In genomic region chr1:150695561-150695960, GRCh38 we compare ENCODE assay signal across 2 cellular contexts.
TF ChIP-seq lines count a peak whose summit lies in the region.

No MANE protein-coding gene starts in this region.

TF ChIP-seq in A549, 52 proteins besides CTCF, POLR2A, EP300 and RAD21 (continued from another document):
- TF ChIP-seq ELK1 (IDR thresholded peaks at IDR 0.05; ENCODE audit: low read depth, low read length) (no peak), MYC (IDR thresholded peaks at IDR 0.05; ENCODE audit: borderline replicate concordance, low read length) (no peak), CBX8 (IDR thresholded peaks at IDR 0.05) (no peak)

TF ChIP-seq in GM23338, 12 proteins besides CTCF, POLR2A, EP300 and RAD21 (continued from another document):
- TF ChIP-seq, protein P1, sequence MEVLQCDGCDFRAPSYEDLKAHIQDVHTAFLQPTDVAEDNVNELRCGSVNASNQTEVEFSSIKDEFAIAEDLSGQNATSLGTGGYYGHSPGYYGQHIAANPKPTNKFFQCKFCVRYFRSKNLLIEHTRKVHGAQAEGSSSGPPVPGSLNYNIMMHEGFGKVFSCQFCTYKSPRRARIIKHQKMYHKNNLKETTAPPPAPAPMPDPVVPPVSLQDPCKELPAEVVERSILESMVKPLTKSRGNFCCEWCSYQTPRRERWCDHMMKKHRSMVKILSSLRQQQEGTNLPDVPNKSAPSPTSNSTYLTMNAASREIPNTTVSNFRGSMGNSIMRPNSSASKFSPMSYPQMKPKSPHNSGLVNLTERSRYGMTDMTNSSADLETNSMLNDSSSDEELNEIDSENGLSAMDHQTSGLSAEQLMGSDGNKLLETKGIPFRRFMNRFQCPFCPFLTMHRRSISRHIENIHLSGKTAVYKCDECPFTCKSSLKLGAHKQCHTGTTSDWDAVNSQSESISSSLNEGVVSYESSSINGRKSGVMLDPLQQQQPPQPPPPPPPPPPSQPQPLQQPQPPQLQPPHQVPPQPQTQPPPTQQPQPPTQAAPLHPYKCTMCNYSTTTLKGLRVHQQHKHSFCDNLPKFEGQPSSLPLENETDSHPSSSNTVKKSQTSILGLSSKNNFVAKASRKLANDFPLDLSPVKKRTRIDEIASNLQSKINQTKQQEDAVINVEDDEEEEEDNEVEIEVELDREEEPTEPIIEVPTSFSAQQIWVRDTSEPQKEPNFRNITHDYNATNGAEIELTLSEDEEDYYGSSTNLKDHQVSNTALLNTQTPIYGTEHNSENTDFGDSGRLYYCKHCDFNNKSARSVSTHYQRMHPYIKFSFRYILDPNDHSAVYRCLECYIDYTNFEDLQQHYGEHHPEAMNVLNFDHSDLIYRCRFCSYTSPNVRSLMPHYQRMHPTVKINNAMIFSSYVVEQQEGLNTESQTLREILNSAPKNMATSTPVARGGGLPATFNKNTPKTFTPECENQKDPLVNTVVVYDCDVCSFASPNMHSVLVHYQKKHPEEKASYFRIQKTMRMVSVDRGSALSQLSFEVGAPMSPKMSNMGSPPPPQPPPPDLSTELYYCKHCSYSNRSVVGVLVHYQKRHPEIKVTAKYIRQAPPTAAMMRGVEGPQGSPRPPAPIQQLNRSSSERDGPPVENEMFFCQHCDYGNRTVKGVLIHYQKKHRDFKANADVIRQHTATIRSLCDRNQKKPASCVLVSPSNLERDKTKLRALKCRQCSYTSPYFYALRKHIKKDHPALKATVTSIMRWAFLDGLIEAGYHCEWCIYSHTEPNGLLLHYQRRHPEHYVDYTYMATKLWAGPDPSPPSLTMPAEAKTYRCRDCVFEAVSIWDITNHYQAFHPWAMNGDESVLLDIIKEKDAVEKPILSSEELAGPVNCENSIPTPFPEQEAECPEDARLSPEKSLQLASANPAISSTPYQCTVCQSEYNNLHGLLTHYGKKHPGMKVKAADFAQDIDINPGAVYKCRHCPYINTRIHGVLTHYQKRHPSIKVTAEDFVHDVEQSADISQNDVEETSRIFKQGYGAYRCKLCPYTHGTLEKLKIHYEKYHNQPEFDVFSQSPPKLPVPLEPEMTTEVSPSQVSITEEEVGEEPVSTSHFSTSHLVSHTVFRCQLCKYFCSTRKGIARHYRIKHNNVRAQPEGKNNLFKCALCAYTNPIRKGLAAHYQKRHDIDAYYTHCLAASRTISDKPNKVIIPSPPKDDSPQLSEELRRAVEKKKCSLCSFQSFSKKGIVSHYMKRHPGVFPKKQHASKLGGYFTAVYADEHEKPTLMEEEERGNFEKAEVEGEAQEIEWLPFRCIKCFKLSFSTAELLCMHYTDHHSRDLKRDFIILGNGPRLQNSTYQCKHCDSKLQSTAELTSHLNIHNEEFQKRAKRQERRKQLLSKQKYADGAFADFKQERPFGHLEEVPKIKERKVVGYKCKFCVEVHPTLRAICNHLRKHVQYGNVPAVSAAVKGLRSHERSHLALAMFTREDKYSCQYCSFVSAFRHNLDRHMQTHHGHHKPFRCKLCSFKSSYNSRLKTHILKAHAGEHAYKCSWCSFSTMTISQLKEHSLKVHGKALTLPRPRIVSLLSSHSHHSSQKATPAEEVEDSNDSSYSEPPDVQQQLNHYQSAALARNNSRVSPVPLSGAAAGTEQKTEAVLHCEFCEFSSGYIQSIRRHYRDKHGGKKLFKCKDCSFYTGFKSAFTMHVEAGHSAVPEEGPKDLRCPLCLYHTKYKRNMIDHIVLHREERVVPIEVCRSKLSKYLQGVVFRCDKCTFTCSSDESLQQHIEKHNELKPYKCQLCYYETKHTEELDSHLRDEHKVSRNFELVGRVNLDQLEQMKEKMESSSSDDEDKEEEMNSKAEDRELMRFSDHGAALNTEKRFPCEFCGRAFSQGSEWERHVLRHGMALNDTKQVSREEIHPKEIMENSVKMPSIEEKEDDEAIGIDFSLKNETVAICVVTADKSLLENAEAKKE (CRISPR knock-in tag; IDR thresholded peaks at IDR 0.05) = no peak
- TF ChIP-seq JUNB (IDR thresholded peaks at IDR 0.05; ENCODE audit: unreplicated experiment) = no peak
- no peak for TF ChIP-seq ZNF331 (CRISPR knock-in tag; IDR thresholded peaks at IDR 0.05; ENCODE audit: low read depth)
- no peak for TF ChIP-seq ZNF114 (CRISPR knock-in tag; IDR thresholded peaks at IDR 0.05)
- TF ChIP-seq CREB1 (CRISPR knock-in tag; IDR thresholded peaks at IDR 0.05; ENCODE audit: low read depth) = no peak
- no peak for TF ChIP-seq EZH2 (IDR thresholded peaks at IDR 0.05; ENCODE audit: low read depth, unreplicated experiment)
- no peak for TF ChIP-seq EZH2phosphoT487 (IDR thresholded peaks at IDR 0.05; ENCODE audit: unreplicated experiment)
- TF ChIP-seq STAT1 (IDR thresholded peaks at IDR 0.05; ENCODE audit: unreplicated experiment) = no peak
- TF ChIP-seq, protein P2, sequence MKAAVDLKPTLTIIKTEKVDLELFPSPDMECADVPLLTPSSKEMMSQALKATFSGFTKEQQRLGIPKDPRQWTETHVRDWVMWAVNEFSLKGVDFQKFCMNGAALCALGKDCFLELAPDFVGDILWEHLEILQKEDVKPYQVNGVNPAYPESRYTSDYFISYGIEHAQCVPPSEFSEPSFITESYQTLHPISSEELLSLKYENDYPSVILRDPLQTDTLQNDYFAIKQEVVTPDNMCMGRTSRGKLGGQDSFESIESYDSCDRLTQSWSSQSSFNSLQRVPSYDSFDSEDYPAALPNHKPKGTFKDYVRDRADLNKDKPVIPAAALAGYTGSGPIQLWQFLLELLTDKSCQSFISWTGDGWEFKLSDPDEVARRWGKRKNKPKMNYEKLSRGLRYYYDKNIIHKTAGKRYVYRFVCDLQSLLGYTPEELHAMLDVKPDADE (IDR thresholded peaks at IDR 0.05) = no peak
- TF ChIP-seq REST (IDR thresholded peaks at IDR 0.05; ENCODE audit: unreplicated experiment) = no peak
- TF ChIP-seq NANOG (IDR thresholded peaks at IDR 0.05; ENCODE audit: borderline replicate concordance) = no peak
